1 cellular context compared by ENCODE assay signal in the genomic region with DNA sequence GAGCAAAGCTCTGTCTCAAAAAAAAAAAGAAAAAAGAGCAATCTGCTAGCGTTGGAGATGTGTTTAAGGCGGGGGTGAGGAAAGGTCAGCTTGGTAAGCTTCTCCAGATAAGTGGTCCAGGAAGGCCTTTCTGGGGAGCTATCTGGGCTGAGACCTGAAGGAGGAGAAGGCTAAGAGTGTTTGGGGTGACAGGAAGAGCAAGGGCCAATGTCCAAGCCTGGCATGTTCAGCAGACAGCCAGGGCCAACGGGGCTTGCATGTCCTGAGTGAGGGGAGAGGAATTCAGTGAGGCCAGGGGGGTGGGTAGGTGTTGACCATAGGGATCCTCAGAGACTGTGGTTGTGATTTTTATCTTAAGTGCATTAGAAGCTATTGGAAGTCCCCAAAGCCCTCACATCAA.
TF ChIP-seq lines count a peak whose summit lies in the region.

No MANE protein-coding gene starts in this region.

TF ChIP-seq in HEK293, 187 proteins besides CTCF, POLR2A, EP300 and RAD21:
- peak; percentile 52; the same call in 1 of the 2 replicates for TF ChIP-seq FEZF1 (tag by site-specific recombination; IDR thresholded peaks at IDR 0.05)
- TF ChIP-seq, protein P1, sequence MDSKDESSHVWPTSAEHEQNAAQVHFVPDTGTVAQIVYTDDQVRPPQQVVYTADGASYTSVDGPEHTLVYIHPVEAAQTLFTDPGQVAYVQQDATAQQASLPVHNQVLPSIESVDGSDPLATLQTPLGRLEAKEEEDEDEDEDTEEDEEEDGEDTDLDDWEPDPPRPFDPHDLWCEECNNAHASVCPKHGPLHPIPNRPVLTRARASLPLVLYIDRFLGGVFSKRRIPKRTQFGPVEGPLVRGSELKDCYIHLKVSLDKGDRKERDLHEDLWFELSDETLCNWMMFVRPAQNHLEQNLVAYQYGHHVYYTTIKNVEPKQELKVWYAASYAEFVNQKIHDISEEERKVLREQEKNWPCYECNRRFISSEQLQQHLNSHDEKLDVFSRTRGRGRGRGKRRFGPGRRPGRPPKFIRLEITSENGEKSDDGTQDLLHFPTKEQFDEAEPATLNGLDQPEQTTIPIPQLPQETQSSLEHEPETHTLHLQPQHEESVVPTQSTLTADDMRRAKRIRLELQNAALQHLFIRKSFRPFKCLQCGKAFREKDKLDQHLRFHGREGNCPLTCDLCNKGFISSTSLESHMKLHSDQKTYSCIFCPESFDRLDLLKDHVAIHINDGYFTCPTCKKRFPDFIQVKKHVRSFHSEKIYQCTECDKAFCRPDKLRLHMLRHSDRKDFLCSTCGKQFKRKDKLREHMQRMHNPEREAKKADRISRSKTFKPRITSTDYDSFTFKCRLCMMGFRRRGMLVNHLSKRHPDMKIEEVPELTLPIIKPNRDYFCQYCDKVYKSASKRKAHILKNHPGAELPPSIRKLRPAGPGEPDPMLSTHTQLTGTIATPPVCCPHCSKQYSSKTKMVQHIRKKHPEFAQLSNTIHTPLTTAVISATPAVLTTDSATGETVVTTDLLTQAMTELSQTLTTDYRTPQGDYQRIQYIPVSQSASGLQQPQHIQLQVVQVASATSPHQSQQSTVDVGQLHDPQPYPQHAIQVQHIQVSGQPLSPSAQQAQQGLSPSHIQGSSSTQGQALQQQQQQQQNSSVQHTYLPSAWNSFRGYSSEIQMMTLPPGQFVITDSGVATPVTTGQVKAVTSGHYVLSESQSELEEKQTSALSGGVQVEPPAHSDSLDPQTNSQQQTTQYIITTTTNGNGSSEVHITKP (tag by site-specific recombination; IDR thresholded peaks at IDR 0.05): no peak
